ENCODE assay signal across 16 cellular contexts in genomic region chr5:133401731-133402347, GRCh38.
DNase-seq lines count a peak whose midpoint lies in the region; ATAC-seq and TF ChIP-seq lines count a peak whose summit lies in the region.
"Had no signal": no experiment of that assay in that cellular context is flagged by ENCODE, and none has a peak within 500 bp of the region (broad histone marks: within the 10 kb centered on the region; RNA-seq: fewer than 3 reads in every experiment).

No MANE protein-coding gene starts in this region.

- no peak overlapping the region for H3K4me3 ChIP-seq in BLaER1 treated with 17β-estradiol and CSF1 and Interleukin-3, amounts not matched to agents 10 nM and 100 nM
- H3K4me3 ChIP-seq in IMR-90 (ENCODE audit: insufficient read depth, low read depth, low read length) = no peak overlapping the region
- H3K4me3 ChIP-seq: GM23338 had no signal

- no peaks in the 10 kb centered on the region for H3K9me3 ChIP-seq in BLaER1 treated with 17β-estradiol and CSF1 and Interleukin-3, amounts not matched to agents 10 nM and 100 nM (replicated peaks in 1 of 11)
- no peaks in the 10 kb centered on the region for H3K9me3 ChIP-seq in IMR-90 (ENCODE audit: control insufficient read depth, insufficient read depth, low read length)

- no peaks in the 10 kb centered on the region for H3K9me3 Mint-ChIP-seq in endothelial cell (ENCODE audit: unreplicated experiment)
- no peaks in the 10 kb centered on the region for H3K9me3 Mint-ChIP-seq in type B pancreatic cell
- H3K9me3 Mint-ChIP-seq: CD8-positive, alpha-beta memory T cell; GM23338 had no signal

- TF ChIP-seq CTCF in IMR-90 (conservative IDR thresholded peaks at IDR 0.05; ENCODE audit: low read depth, low read length) (no peak), endothelial cell (IDR thresholded peaks at IDR 0.05; ENCODE audit: unreplicated experiment) (no peak), type B pancreatic cell (conservative IDR thresholded peaks at IDR 0.05) (no peak)

- dilution Hi-C loops in IMR-90 (cut with HindIII; ENCODE audit: low sequenced_read_pairs, unreplicated experiment) = no loop called here

- H2BK15ac ChIP-seq in IMR-90 (ENCODE audit: low read depth, low read length) = no peak overlapping the region

- no peak overlapping the region for H3K18ac ChIP-seq in IMR-90 (ENCODE audit: low read depth, low read length)

- H2AK5ac ChIP-seq in IMR-90 (ENCODE audit: low read depth, low read length) = no peak overlapping the region

- H4K5ac ChIP-seq in IMR-90 (ENCODE audit: low read depth, low read length) = no peak overlapping the region

- H3K4me3 Mint-ChIP-seq in endothelial cell (ENCODE audit: unreplicated experiment) (no peak overlapping the region), type B pancreatic cell (no peak overlapping the region)
- H3K4me3 Mint-ChIP-seq: B cell; CD8-positive, alpha-beta memory T cell; GM23338 had no signal

- no peaks in the 10 kb centered on the region for H3K27me3 ChIP-seq in BLaER1 treated with 17β-estradiol and CSF1 and Interleukin-3, amounts not matched to agents 10 nM and 100 nM
- peaks cover 8% of the 10 kb centered on the region; the same call in 1 of the 2 replicates for H3K27me3 ChIP-seq in IMR-90 (ENCODE audit: control insufficient read depth, insufficient read depth, low read length)

- H2AFZ ChIP-seq in IMR-90 (replicated peaks; ENCODE audit: low read length, poor library complexity) = peak overlapping the region; percentile 32

- H3K27me3 Mint-ChIP-seq in endothelial cell (ENCODE audit: unreplicated experiment) (peaks cover 4% of the 10 kb centered on the region), type B pancreatic cell (peaks cover 3% of the 10 kb centered on the region)
- H3K27me3 Mint-ChIP-seq: B cell had no signal

- H3K4me2 ChIP-seq in BLaER1 treated with 17β-estradiol and CSF1 and Interleukin-3, amounts not matched to agents 10 nM and 100 nM = peak overlapping the region in 8 of 11 experiments; percentile 31 to 75 (median 62); a peak in 17 of 22 replicates
- H3K4me2 ChIP-seq in IMR-90 (ENCODE audit: low read depth, low read length) = no peak overlapping the region
- H3K4me2 ChIP-seq: GM23338 had no signal

- no peaks in the 10 kb centered on the region for H3K79me1 ChIP-seq in IMR-90 (ENCODE audit: low read depth in 1 of 2, low read length in 2 of 2)

- H2BK120ac ChIP-seq in IMR-90 (ENCODE audit: low read depth, low read length) = no peak overlapping the region

- H3K9me1 ChIP-seq in IMR-90 (ENCODE audit: insufficient read depth, low read length) = no peaks in the 10 kb centered on the region

- no peak overlapping the region for H3K27ac Mint-ChIP-seq in endothelial cell (ENCODE audit: unreplicated experiment)
- H3K27ac Mint-ChIP-seq in type B pancreatic cell = no peak overlapping the region
- H3K27ac Mint-ChIP-seq: B cell; CD8-positive, alpha-beta memory T cell; GM23338 had no signal

- intact Hi-C loops in IMR-90 (cut with micrococcal nuclease) = no loop called here

- no peak overlapping the region for H4K91ac ChIP-seq in IMR-90 (ENCODE audit: insufficient read depth, low read depth, low read length)

- no peak for DNase-seq in IMR-90
- peak; percentile 0 for DNase-seq in endothelial cell (ENCODE audit: low spot score)
- peak; percentile 4 for DNase-seq in retina
- DNase-seq in type B pancreatic cell (ENCODE audit: extremely low spot score, unreplicated experiment) = no peak
- DNase-seq in NAMALWA (ENCODE audit: low spot score) = no peak
- DNase-seq: CD8-positive, alpha-beta memory T cell; DMS79; KG1; NCI-H1436; NCI-H2029; NCI-H748 treated with DMSO at 0.1 percent for 48 hours had no signal

- WGBS in IMR-90 (ENCODE audit: extremely low coverage in 2 of 2, insufficient read length in 1 of 2), 2 experiments = no CpG with 5 or more reads among the region's 9 CpGs

- no TSS peak for BruUV-seq in IMR-90 (replicated peaks; lab: Mats Ljungman, UMichigan)

- H3K56ac ChIP-seq in IMR-90 (ENCODE audit: extremely low read depth, insufficient read depth, low read length) = no peak overlapping the region

- H3K27ac ChIP-seq in BLaER1 treated with 17β-estradiol and CSF1 and Interleukin-3, amounts not matched to agents 10 nM and 100 nM = no peak overlapping the region
- H3K27ac ChIP-seq in IMR-90 (ENCODE audit: insufficient read depth, low read length) = no peak overlapping the region
- H3K27ac ChIP-seq: RWPE1 had no signal

- H2AK9ac ChIP-seq in IMR-90 (replicated peaks; ENCODE audit: low read depth, low read length, poor library complexity) = no peak overlapping the region

- ATAC-seq in IMR-90 (ENCODE audit: low read depth) (no peak), GM21390 (IDR thresholded peaks at IDR 0.05; ENCODE audit: unreplicated experiment) (no peak)

- peaks cover 25 to 46% (median 36%) of the 10 kb centered on the region in 10 experiments for H3K4me1 ChIP-seq in BLaER1 treated with 17β-estradiol and CSF1 and Interleukin-3, amounts not matched to agents 10 nM and 100 nM
- H3K4me1 ChIP-seq in IMR-90 (ENCODE audit: control insufficient read depth, insufficient read depth, low read length) = no peaks in the 10 kb centered on the region

- POLR2A ChIA-PET in IMR-90 (lab: Charles Lee; ENCODE audit: unreplicated experiment) = no interaction called here

- H3K36me3 ChIP-seq in BLaER1 treated with 17β-estradiol and CSF1 and Interleukin-3, amounts not matched to agents 10 nM and 100 nM = no peaks in the 10 kb centered on the region
- no peaks in the 10 kb centered on the region for H3K36me3 ChIP-seq in IMR-90 (ENCODE audit: control insufficient read depth, insufficient read depth, low read length)

- in situ Hi-C loops in IMR-90 (cut with MboI; ENCODE audit: low sequenced_read_pairs) = no loop called here

- no peak overlapping the region for H3K9ac ChIP-seq in BLaER1 treated with 17β-estradiol and CSF1 and Interleukin-3, amounts not matched to agents 10 nM and 100 nM
- H3K9ac ChIP-seq in IMR-90 (ENCODE audit: low read depth, low read length) = no peak overlapping the region

- CTCF ChIA-PET in IMR-90 (lab: Yijun Ruan, JAX) = no interaction called here

- H3K4me1 Mint-ChIP-seq in endothelial cell (ENCODE audit: unreplicated experiment) (no peaks in the 10 kb centered on the region), type B pancreatic cell (ENCODE audit: unreplicated experiment) (peaks cover 19% of the 10 kb centered on the region)

- no peak for TF ChIP-seq RAD21 in IMR-90 (IDR thresholded peaks at IDR 0.05; ENCODE audit: low read length)

- no peak overlapping the region for H2BK20ac ChIP-seq in IMR-90 (ENCODE audit: low read depth, low read length)

- no peak overlapping the region for H2BK5ac ChIP-seq in IMR-90 (ENCODE audit: low read depth, low read length, poor library complexity, severe bottlenecking)

- no peaks in the 10 kb centered on the region for H3K36me3 Mint-ChIP-seq in endothelial cell (ENCODE audit: low read depth, unreplicated experiment)
- H3K36me3 Mint-ChIP-seq in type B pancreatic cell = peaks cover 11% of the 10 kb centered on the region

- no peaks in the 10 kb centered on the region for H4K20me1 ChIP-seq in BLaER1 treated with 17β-estradiol and CSF1 and Interleukin-3, amounts not matched to agents 10 nM and 100 nM
- no peaks in the 10 kb centered on the region for H4K20me1 ChIP-seq in IMR-90 (ENCODE audit: insufficient read depth, low read length)

- no peak overlapping the region for H3K23ac ChIP-seq in IMR-90 (ENCODE audit: low read depth, low read length)

- H4K8ac ChIP-seq in IMR-90 (ENCODE audit: low read depth in 2 of 2, low read length in 2 of 2) = no peak overlapping the region

- H3K4ac ChIP-seq in IMR-90 (ENCODE audit: low read depth, low read length) = no peak overlapping the region

- no peak overlapping the region for H3K14ac ChIP-seq in IMR-90 (replicated peaks; ENCODE audit: low read depth, low read length)

- no peak for TF ChIP-seq POLR2A in IMR-90 (IDR thresholded peaks at IDR 0.05; ENCODE audit: low read depth, low read length)

TF ChIP-seq in IMR-90, 13 proteins besides CTCF, POLR2A, EP300 and RAD21:
- TF ChIP-seq NFE2L2 (IDR thresholded peaks at IDR 0.05; ENCODE audit: low read depth, low read length) (no peak), SMC3 (IDR thresholded peaks at IDR 0.05; ENCODE audit: low read depth, low read length) (no peak), CHD1 (IDR thresholded peaks at IDR 0.05; ENCODE audit: low read depth, low read length) (no peak), BHLHE40 (IDR thresholded peaks at IDR 0.05; ENCODE audit: low read depth, low read length) (no peak), MAZ (IDR thresholded peaks at IDR 0.05; ENCODE audit: borderline replicate concordance, low read depth, low read length) (no peak), ELK1 (IDR thresholded peaks at IDR 0.05; ENCODE audit: borderline replicate concordance, low read depth, low read length) (no peak), USF2 (IDR thresholded peaks at IDR 0.05; ENCODE audit: low read depth, low read length) (no peak), RFX5 (IDR thresholded peaks at IDR 0.05; ENCODE audit: low read depth, low read length) (no peak), CEBPB (IDR thresholded peaks at IDR 0.05; ENCODE audit: low read depth, low read length) (no peak), MAFK (IDR thresholded peaks at IDR 0.05; ENCODE audit: low read depth, low read length) (no peak), FOS (IDR thresholded peaks at IDR 0.05; ENCODE audit: low read depth, low read length) (no peak), MXI1 (IDR thresholded peaks at IDR 0.05; ENCODE audit: borderline replicate concordance, low read depth, low read length) (no peak), RCOR1 (IDR thresholded peaks at IDR 0.05; ENCODE audit: insufficient replicate concordance, low read length) (no peak)

Comparison
In these comparisons a context has a peak if more than half of its experiments do, and no peak if none do; other contexts are left out.
1. DNase-seq: peak in endothelial cell (single experiment) and retina (single experiment); none in IMR-90 (single experiment), type B pancreatic cell (single experiment) and NAMALWA (single experiment).